Comparison of ENCODE assay signal across 8 cellular contexts in genomic region chr6:7137335-7138106, GRCh38.
DNase-seq lines count a peak whose midpoint lies in the region; ATAC-seq, FAIRE-seq and TF ChIP-seq lines count a peak whose summit lies in the region.

No MANE protein-coding gene starts in this region.

- H3K27ac ChIP-seq in rectal smooth muscle tissue (ENCODE audit: low read depth, low read length) = peak overlapping the region; percentile 41

- no peaks in the 10 kb centered on the region for H3K27me3 ChIP-seq in rectal smooth muscle tissue (ENCODE audit: control insufficient read depth, insufficient read depth, low read length)

- H3K4me3 ChIP-seq in foreskin fibroblast (ENCODE audit: low read depth in 1 of 2, low read length in 2 of 2) (peak overlapping the region; percentile 2 to 18), rectal smooth muscle tissue (ENCODE audit: low read length) (peak overlapping the region; percentile 11)

- H3K4me1 ChIP-seq in rectal smooth muscle tissue (ENCODE audit: control insufficient read depth, insufficient read depth, low read length) = peaks cover 29% of the 10 kb centered on the region

- FAIRE-seq in GM18507 (lab: Jason Lieb, UNC) = peak; percentile 91

- H3K9ac ChIP-seq in rectal smooth muscle tissue (ENCODE audit: low read length) = peak overlapping the region; percentile 2

- TF ChIP-seq CTCF in foreskin fibroblast (IDR thresholded peaks at IDR 0.05; ENCODE audit: low read depth, low read length) = no peak

- DNase-seq in GM18507 (ENCODE audit: extremely low spot score, insufficient read length, low read depth) (no peak), NCI-H82 treated with DMSO at 0.1 percent for 48 hours (lab: John Stamatoyannopoulos, UW; ENCODE audit: unreplicated experiment) (peak; percentile 49), foreskin fibroblast (peak; percentile 64 to 81), NCI-H1105 treated with DMSO at 0.1 percent for 48 hours (lab: John Stamatoyannopoulos, UW) (no peak), iPS-NIHi11 (ENCODE audit: low spot score) (no peak)
- peak; percentile 55 for DNase-seq in activated T-cell treated with anti-CD3 and anti-CD28 coated beads, Interleukin-2, amount 50 U/mL, for 1 hour

- H3K36me3 ChIP-seq in rectal smooth muscle tissue (ENCODE audit: control insufficient read depth, insufficient read depth, low read length) = no peaks in the 10 kb centered on the region

- ATAC-seq in HG02798 (IDR thresholded peaks at IDR 0.05; ENCODE audit: poor library complexity, unreplicated experiment) = peak; percentile 44

Comparison
In these comparisons a context has a peak if more than half of its experiments do, and no peak if none do; other contexts are left out.
1. DNase-seq: peak in NCI-H82 treated with DMSO at 0.1 percent for 48 hours (single experiment), activated T-cell treated with anti-CD3 and anti-CD28 coated beads, Interleukin-2, amount 50 U/mL, for 1 hour (single experiment) and foreskin fibroblast (2 of 2); none in GM18507 (single experiment), NCI-H1105 treated with DMSO at 0.1 percent for 48 hours (single experiment) and iPS-NIHi11 (single experiment).